In genomic region chr16:8675183-8676159, GRCh38 we compare ENCODE assay signal across 8 cellular contexts. TPM values are rescaled to one million over a fixed set of nuclear protein-coding genes. Genes with fewer than 3 reads are reported as not detected.
DNase-seq lines count a peak whose midpoint lies in the region; ATAC-seq and TF ChIP-seq lines count a peak whose summit lies in the region.

No MANE protein-coding gene starts in this region.

- peaks cover 25% of the 10 kb centered on the region for H3K4me1 Mint-ChIP-seq in Caco-2 (ENCODE audit: low read depth, unreplicated experiment)
- peaks cover 7 to 24% of the 10 kb centered on the region in 2 donors for H3K4me1 Mint-ChIP-seq in natural killer cell treated with Interleukin-12 subunit alpha and Interleukin-12 subunit beta and Interleukin-15 and Interleukin-18, amount 100 ng/mL, for 72 hours (ENCODE audit: low read depth in 2 of 2)

- peaks cover 48% of the 10 kb centered on the region for H3K4me1 ChIP-seq in Caco-2
- peaks cover 11% of the 10 kb centered on the region for H3K4me1 ChIP-seq in thymus (ENCODE audit: control insufficient read depth, insufficient read depth, low read length)

- peak overlapping the region; percentile 83 for H3K4me3 Mint-ChIP-seq in Caco-2 (ENCODE audit: unreplicated experiment)
- peak overlapping the region; percentile 95 for H3K4me3 Mint-ChIP-seq in natural killer cell treated with Interleukin-12 subunit alpha and Interleukin-12 subunit beta and Interleukin-15 and Interleukin-18, amount 100 ng/mL, for 72 hours

- DNase-seq in Caco-2 = no peak
- no peak for DNase-seq in SK-N-MC (ENCODE audit: low read depth, low spot score)
- DNase-seq in astrocyte of the cerebellum (ENCODE audit: low read depth) = no peak
- DNase-seq in natural killer cell treated with Interleukin-12 subunit alpha and Interleukin-12 subunit beta and Interleukin-15 and Interleukin-18, amount 100 ng/mL, for 72 hours (ENCODE audit: low spot score) = peak; percentile 62
- no peak for DNase-seq in NCI-H510A (lab: John Stamatoyannopoulos, UW)

- H3K27ac Mint-ChIP-seq in Caco-2 (ENCODE audit: unreplicated experiment) = no peak overlapping the region
- H3K27ac Mint-ChIP-seq in natural killer cell treated with Interleukin-12 subunit alpha and Interleukin-12 subunit beta and Interleukin-15 and Interleukin-18, amount 100 ng/mL, for 72 hours = peak overlapping the region; percentile 67 to 90

- WGBS in thymus = 83% methylated on average over 13 of the region's 13 CpGs

- CTCF ChIA-PET in Caco-2 (lab: Charles Lee) = no interaction called here

- H3K4me3 ChIP-seq in Caco-2 (ENCODE audit: low read depth, low read length) = peak overlapping the region; percentile 80
- peak overlapping the region; percentile 82 for H3K4me3 ChIP-seq in SK-N-MC
- H3K4me3 ChIP-seq in astrocyte of the cerebellum (ENCODE audit: low read depth, low read length) = peak overlapping the region; percentile 65
- H3K4me3 ChIP-seq in thymus (ENCODE audit: low read length) = peak overlapping the region; percentile 77

- in situ Hi-C loops in astrocyte of the cerebellum (cut with HindIII; ENCODE audit: low sequenced_read_pairs) = no loop called here

- ATAC-seq in natural killer cell treated with Interleukin-12 subunit alpha and Interleukin-12 subunit beta and Interleukin-15 and Interleukin-18, amount 100 ng/mL, for 72 hours = peak in 1 of 2 donors; percentile 31
- ATAC-seq in GM19324 (IDR thresholded peaks at IDR 0.05; ENCODE audit: low FRiP score, unreplicated experiment) (no peak), HG03432 (IDR thresholded peaks at IDR 0.05; ENCODE audit: unreplicated experiment) (no peak)

- no TSS peak for BruUV-seq in Caco-2 (replicated peaks; lab: Mats Ljungman, UMichigan)

- intact Hi-C loops in Caco-2 (cut with micrococcal nuclease; ENCODE audit: unreplicated experiment) = loop anchor here (5.0 kb wide), 1 partner anchor 187 kb away; no protein-coding TSS in a partner anchor

- no peak overlapping the region for H3K9ac ChIP-seq in SK-N-MC (ENCODE audit: insufficient read length)

- H3K27ac ChIP-seq in SK-N-MC (no peak overlapping the region), thymus (ENCODE audit: low read depth) (no peak overlapping the region)

- no peak for TF ChIP-seq CTCF in Caco-2 (IDR thresholded peaks at IDR 0.05; ENCODE audit: insufficient read depth in 1 of 2, low read depth in 1 of 2, low read length in 1 of 2, severe bottlenecking in 1 of 2, unreplicated experiment in 1 of 2)
- no peak for TF ChIP-seq CTCF in astrocyte of the cerebellum (IDR thresholded peaks at IDR 0.05; ENCODE audit: low read depth, low read length, missing control alignments)

- no peaks in the 10 kb centered on the region for H3K27me3 Mint-ChIP-seq in Caco-2 (ENCODE audit: insufficient read depth, unreplicated experiment)
- no peaks in the 10 kb centered on the region for H3K27me3 Mint-ChIP-seq in natural killer cell treated with Interleukin-12 subunit alpha and Interleukin-12 subunit beta and Interleukin-15 and Interleukin-18, amount 100 ng/mL, for 72 hours

- peaks cover 32% of the 10 kb centered on the region for H3K36me3 Mint-ChIP-seq in Caco-2 (ENCODE audit: insufficient read depth, unreplicated experiment)
- H3K36me3 Mint-ChIP-seq in natural killer cell treated with Interleukin-12 subunit alpha and Interleukin-12 subunit beta and Interleukin-15 and Interleukin-18, amount 100 ng/mL, for 72 hours = peaks cover 8% of the 10 kb centered on the region

- H3K9me3 Mint-ChIP-seq in Caco-2 (ENCODE audit: unreplicated experiment) = peaks cover 10% of the 10 kb centered on the region
- no peaks in the 10 kb centered on the region for H3K9me3 Mint-ChIP-seq in natural killer cell treated with Interleukin-12 subunit alpha and Interleukin-12 subunit beta and Interleukin-15 and Interleukin-18, amount 100 ng/mL, for 72 hours

- H3K36me3 ChIP-seq in Caco-2 (ENCODE audit: control insufficient read depth, insufficient read depth, low read length) (no peaks in the 10 kb centered on the region), SK-N-MC (ENCODE audit: insufficient read depth, low read length) (no peaks in the 10 kb centered on the region), thymus (ENCODE audit: control insufficient read depth, insufficient read depth) (no peaks in the 10 kb centered on the region)

- H3K27me3 ChIP-seq in Caco-2 (replicated peaks; ENCODE audit: control insufficient read depth, insufficient read depth, low read length) = no peaks in the 10 kb centered on the region
- no peaks in the 10 kb centered on the region for H3K27me3 ChIP-seq in thymus (ENCODE audit: control insufficient read depth, insufficient read depth)

- POLR2A ChIA-PET in Caco-2 (lab: Charles Lee) = no interaction called here

- H3K9me3 ChIP-seq in Caco-2 (no peaks in the 10 kb centered on the region), SK-N-MC (ENCODE audit: low read depth, low read length) (no peaks in the 10 kb centered on the region), thymus (ENCODE audit: control insufficient read depth) (no peaks in the 10 kb centered on the region)

RNA-seq across cellular contexts. Expression of gene ABAT, which starts 1.1 kb away (rescaled TPM):
- total RNA-seq in Caco-2 (2022) = 28.8 and 34.9 TPM in 2 replicates
- total RNA-seq in natural killer cell treated with Interleukin-12 subunit alpha and Interleukin-12 subunit beta and Interleukin-15 and Interleukin-18, amount 100 ng/mL, for 72 hours = 1 to 10 TPM; 8.7 TPM
- polyA plus RNA-seq in thymus = 8.6 TPM

RNA-seq across cellular contexts. Expression of gene METTL22, which starts 54.0 kb away (rescaled TPM):
- 35.3 and 39.8 TPM in 2 replicates for total RNA-seq in Caco-2 (2022)
- total RNA-seq in natural killer cell treated with Interleukin-12 subunit alpha and Interleukin-12 subunit beta and Interleukin-15 and Interleukin-18, amount 100 ng/mL, for 72 hours = 10 to 100 TPM; 29.8 to 65.9 TPM
- polyA plus RNA-seq in thymus = 27.5 TPM
